ENCODE assay signal across 8 cellular contexts in genomic region chr16:1959269-1960039, GRCh38. TPM values are rescaled to one million over a fixed set of nuclear protein-coding genes. Genes with fewer than 3 reads are reported as not detected.
DNase-seq lines count a peak whose midpoint lies in the region; ATAC-seq and TF ChIP-seq lines count a peak whose summit lies in the region.

TSS of gene NDUFB10 (plus strand) at chr16:1959538. CDS start at chr16:1959625, 87 bp downstream.

- peak; percentile 75 for ATAC-seq in GM18907 (IDR thresholded peaks at IDR 0.05; ENCODE audit: unreplicated experiment)
- ATAC-seq in HG03196 (IDR thresholded peaks at IDR 0.05; ENCODE audit: unreplicated experiment) = peak; percentile 80
- peak; percentile 98 for ATAC-seq in left lung

- H3K36me3 ChIP-seq in left lung = peaks cover 0 to 29% of the 10 kb centered on the region in 2 donors

- no peaks in the 10 kb centered on the region for H3K27me3 ChIP-seq in left lung

- H3K4me1 ChIP-seq in left lung = peaks cover 25 to 49% of the 10 kb centered on the region in 2 donors

- H3K4me3 ChIP-seq in AG10803 (ENCODE audit: low read length) (peak within 1 kb of the TSS; percentile 82), coronary artery (peak within 1 kb of the TSS; percentile 93), left lung (peak within 1 kb of the TSS; percentile 84 to 90)

- TF ChIP-seq CTCF in AG10803 (conservative IDR thresholded peaks at IDR 0.05; ENCODE audit: low read length) (peak; percentile 44), coronary artery (IDR thresholded peaks at IDR 0.05) (peak; percentile 29), left lung (IDR thresholded peaks at IDR 0.05) (peak; percentile 55 to 68)

- intact Hi-C loops in left lung (cut with DNase I) = no loop called here

- DNase-seq in AG10803 (ENCODE audit: low read depth) = peak; percentile 87
- DNase-seq in NCI-H446 treated with DMSO at 0.1 percent for 48 hours (lab: John Stamatoyannopoulos, UW) = peak; percentile 59
- peak; percentile 95 for DNase-seq in activated CD4-positive, alpha-beta T cell treated with anti-CD3 and anti-CD28 coated beads for 48 hours
- peak; percentile 91 for DNase-seq in coronary artery (ENCODE audit: low spot score)
- peak; percentile 94 to 100 for DNase-seq in left lung
- DNase-seq in stimulated activated CD4-positive, alpha-beta T cell treated with anti-CD3 and anti-CD28 coated beads, Interleukin-4, amount 100 ng/mL, for 1 hour = peak; percentile 95

- H3K27ac ChIP-seq in coronary artery (peak within 1 kb of the TSS; percentile 85 to 90), left lung (peak within 1 kb of the TSS; percentile 75 to 84)

- H3K9me3 ChIP-seq in left lung = no peaks in the 10 kb centered on the region

RNA-seq across cellular contexts. Expression of gene NDUFB10, which starts in this region (rescaled TPM):
- 100 to 1,000 TPM in 1 of 2 donors, 10 to 100 TPM in 1; 97.8 to 102 TPM for total RNA-seq in left lung

Comparison
In these comparisons a context has a peak if more than half of its experiments do, and no peak if none do; other contexts are left out.
1. Peak in every context shown above with its lines: DNase-seq, ATAC-seq, H3K4me3 ChIP-seq and H3K27ac ChIP-seq.